Comparison of ENCODE assay signal across 10 cellular contexts in genomic region chr17:51487947-51488346, GRCh38.
A peak's percentile ranks its signal among the peaks of the same experiment; 100 is the strongest.
DNase-seq lines count a peak whose midpoint lies in the region; ATAC-seq, FAIRE-seq and TF ChIP-seq lines count a peak whose summit lies in the region.
"Had no signal": no experiment of that assay in that cellular context is flagged by ENCODE, and none has a peak within 500 bp of the region (broad histone marks: within the 10 kb centered on the region; RNA-seq: fewer than 3 reads in every experiment).

No MANE protein-coding gene starts in this region.

- H3K27ac ChIP-seq in thyroid gland (no peak overlapping the region), right cardiac atrium (ENCODE audit: low read length) (no peak overlapping the region), pancreas (no peak overlapping the region)

- intact Hi-C loops in thyroid gland (cut with DNase I) (no loop called here), right cardiac atrium (cut with DNase I) (no loop called here), pancreas (cut with DNase I) (no loop called here)

- no peaks in the 10 kb centered on the region for H3K4me1 ChIP-seq in thyroid gland
- H3K4me1 ChIP-seq in right cardiac atrium (ENCODE audit: control insufficient read depth, insufficient read depth, low read length) = no peaks in the 10 kb centered on the region
- no peaks in the 10 kb centered on the region for H3K4me1 ChIP-seq in pancreas

- no peaks in the 10 kb centered on the region for H3K36me3 Mint-ChIP-seq in T-cell

- POLR2A ChIA-PET in T-cell (lab: Charles Lee) = no interaction called here

- no peak overlapping the region for H3K27ac Mint-ChIP-seq in T-cell

- 52 to 59% methylated on average over 14 of the region's 14 CpGs for WGBS in thyroid gland, 2 donors
- 49% methylated on average over 14 of the region's 14 CpGs for WGBS in right cardiac atrium
- WGBS in pancreas, 2 donors = 52 to 55% methylated on average over 14 of the region's 14 CpGs

- H3K4me3 ChIP-seq in epithelial cell of esophagus (ENCODE audit: low read length) = no peak overlapping the region
- H3K4me3 ChIP-seq in thyroid gland (replicated peaks in 1 of 3) = no peak overlapping the region
- H3K4me3 ChIP-seq in right cardiac atrium (ENCODE audit: low read length) = no peak overlapping the region
- H3K4me3 ChIP-seq in pancreas = no peak overlapping the region

- ATAC-seq in T-cell (replicated peaks in 1 of 4) = peak in 2 of 4 experiments; percentile 45 to 74
- no peak for ATAC-seq in right cardiac atrium
- no peak for ATAC-seq in pancreas

- CTCF ChIA-PET in T-cell (lab: Charles Lee) = interaction anchor here in 1 of 2 donors (0.8 to 1.2 kb wide), 2 partner anchors 23 to 116 kb away, joined by 3 to 4 read pairs; no protein-coding TSS in a partner anchor

- FAIRE-seq in pancreas (lab: Jason Lieb, UNC) = no peak

- peak; percentile 14 for TF ChIP-seq CTCF in epithelial cell of esophagus (IDR thresholded peaks at IDR 0.05; ENCODE audit: insufficient read depth, low read depth, low read length, missing control alignments)
- peak in 1 of 6 experiments; percentile 6 for TF ChIP-seq CTCF in thyroid gland (IDR thresholded peaks at IDR 0.05)
- TF ChIP-seq CTCF in pancreas (IDR thresholded peaks at IDR 0.05) = no peak

- peaks cover 4 to 6% (median 4%) of the 10 kb centered on the region in 3 donors for H3K4me1 Mint-ChIP-seq in T-cell

- H3K27me3 Mint-ChIP-seq in T-cell = peaks cover 8 to 23% of the 10 kb centered on the region in 2 donors

- no peak for TF ChIP-seq POLR2A in thyroid gland (IDR thresholded peaks at IDR 0.05)

- H3K36me3 ChIP-seq in thyroid gland = no peaks in the 10 kb centered on the region
- no peaks in the 10 kb centered on the region for H3K36me3 ChIP-seq in pancreas

- no peaks in the 10 kb centered on the region for H3K9me3 Mint-ChIP-seq in T-cell

- peak overlapping the region in 1 of 3 donors; percentile 40 for H3K4me3 Mint-ChIP-seq in T-cell

- H3K27me3 ChIP-seq in thyroid gland (no peaks in the 10 kb centered on the region), right cardiac atrium (ENCODE audit: control insufficient read depth, insufficient read depth) (no peaks in the 10 kb centered on the region), pancreas (no peaks in the 10 kb centered on the region)

- H3K9me3 ChIP-seq in thyroid gland (no peaks in the 10 kb centered on the region), right cardiac atrium (ENCODE audit: control insufficient read depth, low read length) (no peaks in the 10 kb centered on the region), pancreas (no peaks in the 10 kb centered on the region)

- peak; percentile 64 for DNase-seq in activated effector memory CD4-positive, alpha-beta T cell treated with anti-CD3 and anti-CD28 coated beads, Interleukin-2, amount 50 U/mL, for 16 hours
- DNase-seq in activated effector memory CD4-positive, alpha-beta T cell treated with Interleukin-2 at 50 U/mL for 16 hours = no peak
- peak in 20 of 34 experiments; percentile 3 to 29 (median 8) for DNase-seq in T-cell
- DNase-seq in epithelial cell of esophagus (ENCODE audit: low read depth) = peak; percentile 5
- DNase-seq in thyroid gland = peak; percentile 1 to 6
- no peak for DNase-seq in right cardiac atrium
- no peak for DNase-seq in pons (ENCODE audit: low spot score)
- DNase-seq in pancreas = no peak
- DNase-seq: amniotic stem cell, NCI-H526 treated with DMSO at 0.1 percent for 48 hours had no signal

Comparison
In these comparisons a context has a peak if more than half of its experiments do, and no peak if none do; other contexts are left out.
1. DNase-seq: peak in activated effector memory CD4-positive, alpha-beta T cell treated with anti-CD3 and anti-CD28 coated beads, Interleukin-2, amount 50 U/mL, for 16 hours (single experiment), T-cell (20 of 34), epithelial cell of esophagus (single experiment) and thyroid gland (2 of 2); none in activated effector memory CD4-positive, alpha-beta T cell treated with Interleukin-2 at 50 U/mL for 16 hours (single experiment), right cardiac atrium (0 of 3), pons (single experiment) and pancreas (0 of 6).